Comparison of ENCODE assay signal across 19 cellular contexts in the genomic region with DNA sequence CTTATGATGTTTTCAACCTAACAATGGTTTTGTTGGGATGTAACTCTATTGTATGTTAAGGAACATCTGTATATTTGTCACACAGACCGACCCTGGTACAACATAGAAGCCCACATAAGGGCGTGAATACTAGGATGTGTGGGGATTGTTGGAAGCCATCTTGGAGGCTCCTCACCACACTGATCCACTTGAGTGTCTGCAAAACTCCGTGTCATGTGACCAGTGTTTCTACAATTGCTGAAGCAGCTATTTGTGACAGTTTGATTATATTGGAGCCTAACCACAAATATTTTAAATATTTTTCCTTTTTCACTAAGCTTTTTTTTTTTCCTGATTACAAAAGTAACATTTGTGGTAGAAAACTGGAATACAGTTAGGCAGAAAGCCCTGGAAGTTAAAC. TPM values are rescaled to one million over a fixed set of nuclear protein-coding genes. Genes with fewer than 3 reads are reported as not detected.
DNase-seq lines count a peak whose midpoint lies in the region; ATAC-seq, FAIRE-seq and TF ChIP-seq lines count a peak whose summit lies in the region.
"Had no signal": no experiment of that assay in that cellular context is flagged by ENCODE, and none has a peak within 500 bp of the region (broad histone marks: within the 10 kb centered on the region; RNA-seq: fewer than 3 reads in every experiment).

No MANE protein-coding gene starts in this region.

- TF ChIP-seq RAD21 in K562 (CRISPR knock-in tag; conservative IDR thresholded peaks at IDR 0.05 in 1 of 2, IDR thresholded peaks at IDR 0.05 in 1 of 2): no peak

- peak overlapping the region; percentile 20; the same call in 1 of the 2 replicates for H3K4me3 Mint-ChIP-seq in HFFc6
- no peak overlapping the region for H3K4me3 Mint-ChIP-seq in activated T-cell treated with anti-CD3 and anti-CD28 coated beads, Interleukin-2, amount 50 U/mL, for 4 hours
- H3K4me3 Mint-ChIP-seq: activated CD4-positive, alpha-beta T cell treated with anti-CD3 and anti-CD28 coated beads, Interleukin-2, amount 10 ng/mL, durations not matched to agents 7 days and 5 days; activated naive CD4-positive, alpha-beta T cell treated with anti-CD3 and anti-CD28 coated beads, Interleukin-2, amount 10 ng/mL, durations not matched to agents 7 days and 5 days had no signal

- no peak for TF ChIP-seq POLR2A in K562 (conservative IDR thresholded peaks at IDR 0.05)

- H3K4me1 Mint-ChIP-seq in HFFc6 (ENCODE audit: low read depth): peaks cover 56% of the 10 kb centered on the region
- peaks cover 33% of the 10 kb centered on the region for H3K4me1 Mint-ChIP-seq in activated T-cell treated with anti-CD3 and anti-CD28 coated beads, Interleukin-2, amount 50 U/mL, for 4 hours (ENCODE audit: low read depth)
- H3K4me1 Mint-ChIP-seq: activated naive CD4-positive, alpha-beta T cell treated with anti-CD3 and anti-CD28 coated beads, Interleukin-2, amount 10 ng/mL, durations not matched to agents 7 days and 5 days had no signal

- H3K4me1 ChIP-seq in K562 (replicated peaks in 1 of 2; ENCODE audit: control insufficient read depth in 2 of 2, insufficient read depth in 2 of 2, low read length in 2 of 2) (no peaks in the 10 kb centered on the region), left lung (peaks cover 0 to 15% of the 10 kb centered on the region in 2 donors), mucosa of descending colon (ENCODE audit: low read depth) (no peaks in the 10 kb centered on the region)

- H3K9me3 ChIP-seq in K562 (replicated peaks; ENCODE audit: control insufficient read depth, insufficient read depth, low read depth, low read length): no peaks in the 10 kb centered on the region
- peaks cover 0 to 8% of the 10 kb centered on the region in 2 donors for H3K9me3 ChIP-seq in left lung
- no peaks in the 10 kb centered on the region for H3K9me3 ChIP-seq in mucosa of descending colon

- H3K27me3 ChIP-seq in K562 (ENCODE audit: control insufficient read depth in 2 of 2, insufficient read depth in 2 of 2, low read length in 2 of 2): no peaks in the 10 kb centered on the region
- no peaks in the 10 kb centered on the region for H3K27me3 ChIP-seq in left lung
- H3K27me3 ChIP-seq: esophagus muscularis mucosa had no signal

- H3K9me1 ChIP-seq in K562 (ENCODE audit: control insufficient read depth, insufficient read depth, low read length): no peaks in the 10 kb centered on the region

- H3K4me2 ChIP-seq in K562 (ENCODE audit: insufficient read depth, low read length): no peak overlapping the region
- H3K4me2 ChIP-seq: PC-9 had no signal

- WGBS in K562 (ENCODE audit: insufficient coverage, low coverage, missing lambda C conversion rate): 56% methylated on average over 3 of the region's 3 CpGs

- no peaks in the 10 kb centered on the region for H4K20me1 ChIP-seq in K562 (replicated peaks; ENCODE audit: control insufficient read depth, insufficient read depth, low read length)

- H3K27ac ChIP-seq in K562 (ENCODE audit: extremely low read depth, low read depth, low read length) (no peak overlapping the region), left lung (no peak overlapping the region), caudate nucleus (ENCODE audit: low read depth, low read length) (no peak overlapping the region)
- H3K27ac ChIP-seq: esophagus muscularis mucosa, PC-9 had no signal

- intact Hi-C loops in K562 (cut with micrococcal nuclease): no loop called here
- intact Hi-C loops in left lung (cut with DNase I): no loop called here
- intact Hi-C loops in mucosa of descending colon (cut with DNase I, micrococcal nuclease): no loop called here

- H3K36me3 Mint-ChIP-seq in HFFc6 (ENCODE audit: low read depth): peaks cover 38% of the 10 kb centered on the region
- peaks cover 25% of the 10 kb centered on the region for H3K36me3 Mint-ChIP-seq in activated T-cell treated with anti-CD3 and anti-CD28 coated beads, Interleukin-2, amount 50 U/mL, for 4 hours (ENCODE audit: insufficient read depth)

- TF ChIP-seq EP300 in K562 (IDR thresholded peaks at IDR 0.05; ENCODE audit: low read length): no peak

- H3K4me3 ChIP-seq in K562 (no peak overlapping the region), left lung (no peak overlapping the region), mucosa of descending colon (no peak overlapping the region)
- H3K4me3 ChIP-seq: esophagus muscularis mucosa, PC-9 had no signal

- TF ChIP-seq CTCF in HFFc6 (IDR thresholded peaks at IDR 0.05) (no peak), K562 (IDR thresholded peaks at IDR 0.05 in 2 of 3, conservative IDR thresholded peaks at IDR 0.05 in 1 of 3; ENCODE audit: insufficient read depth in 2 of 3, low read depth in 1 of 3, low read length in 3 of 3) (no peak), left lung (IDR thresholded peaks at IDR 0.05) (no peak), mucosa of descending colon (IDR thresholded peaks at IDR 0.05) (no peak)

- H3K9ac ChIP-seq in K562 (ENCODE audit: insufficient read depth in 1 of 2, low read depth in 2 of 2, low read length in 2 of 2): no peak overlapping the region

- no peak overlapping the region for H2AFZ ChIP-seq in K562 (ENCODE audit: low read depth, low read length)
- H2AFZ ChIP-seq: PC-9 had no signal

- BruUV-seq in K562 (replicated peaks; lab: Mats Ljungman, UMichigan): no TSS peak

- no peaks in the 10 kb centered on the region for H3K36me3 ChIP-seq in K562 (ENCODE audit: control insufficient read depth, insufficient read depth, low read length)
- H3K36me3 ChIP-seq in left lung: no peaks in the 10 kb centered on the region
- H3K36me3 ChIP-seq in mucosa of descending colon (ENCODE audit: low read depth): no peaks in the 10 kb centered on the region
- H3K36me3 ChIP-seq: esophagus muscularis mucosa had no signal

- DNase-seq in AG08395 (ENCODE audit: low spot score) (peak; percentile 59), HFFc6 (peak; percentile 41), K562 (ENCODE audit: extremely low read depth in 1 of 4, low spot score in 3 of 4) (no peak), left lung (no peak), mucosa of descending colon (no peak), caudate nucleus (lab: John Stamatoyannopoulos, UW) (no peak), NCI-H2081 (lab: John Stamatoyannopoulos, UW) (no peak)
- no peak for DNase-seq in activated T-cell treated with anti-CD3 and anti-CD28 coated beads, Interleukin-2, amount 50 U/mL, for 4 hours
- DNase-seq: ACHN; activated CD4-positive, alpha-beta T cell treated with anti-CD3 and anti-CD28 coated beads, Interleukin-2, amount 10 ng/mL, durations not matched to agents 7 days and 5 days; activated naive CD4-positive, alpha-beta T cell treated with anti-CD3 and anti-CD28 coated beads, Interleukin-2, amount 10 ng/mL, durations not matched to agents 7 days and 5 days; NCI-H2107; NCI-H526; PC-9; stimulated activated CD4-positive, alpha-beta T cell treated with anti-CD3 and anti-CD28 coated beads, Interleukin-12 subunit alpha, Interleukin-12 subunit beta, amount 100 ng/mL, for 4 hours; stimulated activated naive CD4-positive, alpha-beta T cell had no signal

- ATAC-seq in K562: peak; percentile 61
- peak; percentile 50 for ATAC-seq in left lung
- no peak for ATAC-seq in mucosa of descending colon
- ATAC-seq in activated T-cell treated with anti-CD3 and anti-CD28 coated beads, Interleukin-2, amount 50 U/mL, for 4 hours: no peak

- peaks cover 8% of the 10 kb centered on the region; the same call in 1 of the 2 replicates for H3K9me3 Mint-ChIP-seq in HFFc6
- peaks cover 4% of the 10 kb centered on the region for H3K9me3 Mint-ChIP-seq in activated T-cell treated with anti-CD3 and anti-CD28 coated beads, Interleukin-2, amount 50 U/mL, for 4 hours

- POLR2A ChIA-PET in K562 (lab: Yijun Ruan, JAX): no interaction called here

- CTCF ChIA-PET in K562 (lab: Yijun Ruan, JAX; ENCODE audit: low intra/inter-chr PET ratio): no interaction called here

- no peaks in the 10 kb centered on the region for H3K27me3 Mint-ChIP-seq in HFFc6 (ENCODE audit: insufficient read depth)
- H3K27me3 Mint-ChIP-seq in activated T-cell treated with anti-CD3 and anti-CD28 coated beads, Interleukin-2, amount 50 U/mL, for 4 hours (ENCODE audit: low read depth): no peaks in the 10 kb centered on the region
- H3K27me3 Mint-ChIP-seq: activated CD4-positive, alpha-beta T cell treated with anti-CD3 and anti-CD28 coated beads, Interleukin-2, amount 10 ng/mL, durations not matched to agents 7 days and 5 days; activated naive CD4-positive, alpha-beta T cell treated with anti-CD3 and anti-CD28 coated beads, Interleukin-2, amount 10 ng/mL, durations not matched to agents 7 days and 5 days had no signal

- H3K27ac Mint-ChIP-seq in HFFc6: peak overlapping the region; percentile 84
- H3K27ac Mint-ChIP-seq: activated CD4-positive, alpha-beta T cell treated with anti-CD3 and anti-CD28 coated beads, Interleukin-2, amount 10 ng/mL, durations not matched to agents 7 days and 5 days; activated naive CD4-positive, alpha-beta T cell treated with anti-CD3 and anti-CD28 coated beads, Interleukin-2, amount 10 ng/mL, durations not matched to agents 7 days and 5 days had no signal

- in situ Hi-C loops in K562 (cut with MboI): no loop called here

- no peak for FAIRE-seq in K562 (lab: Jason Lieb, UNC)
- FAIRE-seq: GM12892, TTC549 had no signal

- H3K79me2 ChIP-seq in K562 (ENCODE audit: control insufficient read depth, insufficient read depth, low read length): peaks cover 7% of the 10 kb centered on the region; the same call in 1 of the 3 replicates

RNA-seq across cellular contexts. Expression of a gene that starts 27.9 kb away (rescaled TPM):
- total RNA-seq in HFFc6 (2021; fragmentation: NEBNext Ultra II Directional; extraction: Animal tissue kit (Norgen Biotek cat#: 25700)): 10 to 100 TPM; 43.3 to 53.9 (median 45.7) TPM
- total RNA-seq in K562 (2011; cell fraction: chromatin; rRNA removed; ENCODE audit: low replicate concordance): 8.4 and 9.2 TPM in 2 replicates
- 8.0 and 11.1 TPM in 2 replicates for total RNA-seq in K562 (2011; cell fraction: nucleolus; rRNA removed)
- 10.6 and 21.0 TPM in 2 replicates for total RNA-seq in K562 (2011; cell fraction: nucleoplasm; rRNA removed)
- total RNA-seq in K562 (2014; rRNA removed) (7.7 and 9.7 TPM in 2 replicates), K562 (2014; rRNA removed; fragmentation: Illumina TruSeq; extraction: Trizol) (25.7 and 27.1 TPM in 2 replicates), K562 (2015; rRNA removed; fragmentation: Illumina TruSeq; extraction: Trizol) (21.5 and 25.6 TPM in 2 replicates), K562 (2021) (25.9 and 26.1 TPM in 2 replicates), left lung (10 to 100 TPM; 45.8 to 46.6 TPM), mucosa of descending colon (10 to 100 TPM; 35.6 to 52.5 (median 50.3) TPM)
- polyA plus RNA-seq in K562 (2011; rRNA removed) (21.8 and 27.7 TPM in 2 replicates), K562 (2014; fragmentation: Illumina TruSeq; extraction: Trizol) (23.8 and 28.0 TPM in 2 replicates), K562 (2014; fragmentation: Nextera tagmentation; extraction: Ambion mirVana) (1 to 10 TPM; 7.2 to 9.7 TPM), K562 (2014; rRNA removed) (25.9 and 27.8 TPM in 2 replicates)
- polyA plus RNA-seq in K562 (2011; cell fraction: cytosol; rRNA removed): 6.7 and 9.2 TPM in 2 replicates
- 5.5 and 6.9 TPM in 2 replicates for polyA plus RNA-seq in K562 (2011; cell fraction: nucleus; rRNA removed)
- polyA plus RNA-seq in K562 (2012): 27.7 and 49.2 TPM in 2 replicates
- 44.3 and 45.6 TPM in 2 replicates for polyA minus RNA-seq in K562 (2011; rRNA and poly(A)+ RNA removed)
- 16.7 and 18.3 TPM in 2 replicates for polyA minus RNA-seq in K562 (2011; cell fraction: cytosol; rRNA and poly(A)+ RNA removed)
- polyA minus RNA-seq in K562 (2011; cell fraction: nucleus; rRNA and poly(A)+ RNA removed): 10.5 and 14.3 TPM in 2 replicates
- 10 to 100 TPM; 28.5 to 31.3 (median 30.1) TPM for total RNA-seq in activated T-cell treated with anti-CD3 and anti-CD28 coated beads, Interleukin-2, amount 50 U/mL, for 4 hours

Comparison
In these comparisons a context has a peak if more than half of its experiments do, and no peak if none do; other contexts are left out.
1. DNase-seq: peak in AG08395 (single experiment) and HFFc6 (single experiment); none in K562 (0 of 4), left lung (0 of 2), mucosa of descending colon (0 of 3), caudate nucleus (0 of 61), NCI-H2081 (0 of 2) and activated T-cell treated with anti-CD3 and anti-CD28 coated beads, Interleukin-2, amount 50 U/mL, for 4 hours (single experiment).
2. ATAC-seq: peak in K562 (single experiment) and left lung (single experiment); none in mucosa of descending colon (single experiment) and activated T-cell treated with anti-CD3 and anti-CD28 coated beads, Interleukin-2, amount 50 U/mL, for 4 hours (0 of 2).